ENCODE assay signal across 8 cellular contexts in the genomic region with DNA sequence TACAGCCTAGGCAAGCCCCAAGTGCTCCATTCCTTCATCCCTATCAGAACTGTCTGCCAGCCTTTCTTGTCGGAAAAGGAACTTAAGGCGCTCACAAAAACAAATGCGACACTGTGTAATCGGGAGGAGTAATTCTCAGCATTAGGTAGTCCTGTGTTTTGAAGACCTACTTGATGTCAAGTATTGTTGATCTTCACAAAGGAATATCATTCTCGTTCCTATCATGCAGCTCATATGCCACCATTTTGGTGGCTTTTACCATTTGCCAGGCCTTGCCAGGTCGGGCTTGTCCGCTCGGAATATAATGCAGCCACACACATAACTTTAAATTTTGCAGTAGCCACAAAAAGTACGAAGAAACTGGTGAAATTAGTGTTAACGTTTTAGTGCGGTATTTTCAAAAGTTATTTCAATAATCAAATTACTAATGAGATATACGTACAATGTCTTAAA. TPM values are rescaled to one million over a fixed set of nuclear protein-coding genes. Genes with fewer than 3 reads are reported as not detected.
DNase-seq lines count a peak whose midpoint lies in the region; ATAC-seq and TF ChIP-seq lines count a peak whose summit lies in the region.

No MANE protein-coding gene starts in this region.

- no peak for ATAC-seq in activated CD4-positive, CD25-positive, alpha-beta regulatory T cell treated with anti-CD3 and anti-CD28 coated beads, Interleukin-2, amount 50 U/mL, for 24 hours

- peaks cover 25% of the 10 kb centered on the region for H3K36me3 Mint-ChIP-seq in T-helper 1 cell treated with Interleukin-12 subunit alpha and Interleukin-12 subunit beta and Interleukin-4 antibody, amounts not matched to agents 30 μg/mL and 1 μg/mL, for 36 hours (ENCODE audit: low read depth)
- no peaks in the 10 kb centered on the region for H3K36me3 Mint-ChIP-seq in mesothelial cell of epicardium

- DNase-seq in T-helper 1 cell (no peak), NCI-H1694 treated with DMSO at 0.1 percent for 48 hours (lab: John Stamatoyannopoulos, UW) (peak; percentile 72), cardiac fibroblast (ENCODE audit: low read depth in 2 of 2) (no peak), mesothelial cell of epicardium (ENCODE audit: low spot score in 2 of 2, unreplicated experiment in 2 of 2) (no peak), NK-92 (lab: John Stamatoyannopoulos, UW; ENCODE audit: unreplicated experiment) (no peak), HEK293T (ENCODE audit: extremely low spot score) (no peak)

- POLR2A ChIA-PET in HEK293T (lab: Yijun Ruan, JAX) = interaction anchor here (1.1 to 2.4 kb wide), 4 partner anchors 14 to 63 kb away, joined by 3 to 13 read pairs (median 8); no protein-coding TSS in a partner anchor

- peak overlapping the region; percentile 99 for H3K27ac Mint-ChIP-seq in T-helper 1 cell treated with Interleukin-12 subunit alpha and Interleukin-12 subunit beta and Interleukin-4 antibody, amounts not matched to agents 30 μg/mL and 1 μg/mL, for 36 hours
- H3K27ac Mint-ChIP-seq in mesothelial cell of epicardium = peak overlapping the region; percentile 100

- peak overlapping the region; percentile 100 for H3K4me3 Mint-ChIP-seq in T-helper 1 cell treated with Interleukin-12 subunit alpha and Interleukin-12 subunit beta and Interleukin-4 antibody, amounts not matched to agents 30 μg/mL and 1 μg/mL, for 36 hours
- H3K4me3 Mint-ChIP-seq in mesothelial cell of epicardium = peak overlapping the region; percentile 96

- TF ChIP-seq CTCF in cardiac fibroblast (IDR thresholded peaks at IDR 0.05; ENCODE audit: low read depth, low read length) = no peak
- no peak for TF ChIP-seq CTCF in mesothelial cell of epicardium (IDR thresholded peaks at IDR 0.05; ENCODE audit: unreplicated experiment)

- peak overlapping the region; percentile 92 to 95 for H3K4me3 ChIP-seq in cardiac fibroblast (replicated peaks in 1 of 2; ENCODE audit: low read depth in 2 of 2, low read length in 2 of 2)

- CTCF ChIA-PET in HEK293T (lab: Yijun Ruan, JAX) = interaction anchor here (0.7 kb wide), 1 partner anchor 13 kb away, joined by 4 read pairs; no protein-coding TSS in a partner anchor

- peaks cover 21% of the 10 kb centered on the region for H3K4me1 Mint-ChIP-seq in T-helper 1 cell treated with Interleukin-12 subunit alpha and Interleukin-12 subunit beta and Interleukin-4 antibody, amounts not matched to agents 30 μg/mL and 1 μg/mL, for 36 hours (ENCODE audit: low read depth)
- peaks cover 18% of the 10 kb centered on the region for H3K4me1 Mint-ChIP-seq in mesothelial cell of epicardium

- no peaks in the 10 kb centered on the region for H3K9me3 Mint-ChIP-seq in T-helper 1 cell treated with Interleukin-12 subunit alpha and Interleukin-12 subunit beta and Interleukin-4 antibody, amounts not matched to agents 30 μg/mL and 1 μg/mL, for 36 hours
- H3K9me3 Mint-ChIP-seq in mesothelial cell of epicardium = no peaks in the 10 kb centered on the region

- no peaks in the 10 kb centered on the region for H3K27me3 Mint-ChIP-seq in T-helper 1 cell treated with Interleukin-12 subunit alpha and Interleukin-12 subunit beta and Interleukin-4 antibody, amounts not matched to agents 30 μg/mL and 1 μg/mL, for 36 hours (ENCODE audit: low read depth)
- no peaks in the 10 kb centered on the region for H3K27me3 Mint-ChIP-seq in mesothelial cell of epicardium (ENCODE audit: low read depth)

TF ChIP-seq in HEK293T, 16 proteins besides CTCF, POLR2A, EP300 and RAD21:
- TF ChIP-seq BHLHE40 (IDR thresholded peaks at IDR 0.05; ENCODE audit: borderline replicate concordance) (no peak), HDGF (IDR thresholded peaks at IDR 0.05; ENCODE audit: borderline replicate concordance) (no peak), TARDBP (IDR thresholded peaks at IDR 0.05) (no peak), ELF4 (IDR thresholded peaks at IDR 0.05) (no peak), LEF1 (IDR thresholded peaks at IDR 0.05; ENCODE audit: borderline replicate concordance) (no peak), SUZ12 (IDR thresholded peaks at IDR 0.05) (no peak), PKNOX1 (IDR thresholded peaks at IDR 0.05) (no peak)

RNA-seq across cellular contexts. Expression of gene PPP4R3A, which starts 0.9 kb away (rescaled TPM):
- 94.2 to 101 TPM (median 99.2 TPM) in 3 replicates for total RNA-seq in mesothelial cell of epicardium
